Comparison of ENCODE assay signal across 8 cellular contexts in genomic region chr17:32079747-32080146, GRCh38.
A peak's percentile ranks its signal among the peaks of the same experiment; 100 is the strongest.
DNase-seq lines count a peak whose midpoint lies in the region; ATAC-seq and TF ChIP-seq lines count a peak whose summit lies in the region.
"Not testable (repeated sequence)": the region's sequence is repeated elsewhere in the genome, so short reads cannot be mapped to it uniquely, and the experiment has no call there.

No MANE protein-coding gene starts in this region.

- TF ChIP-seq CTCF in GM10266 (IDR thresholded peaks at IDR 0.05; ENCODE audit: control insufficient read depth, insufficient read depth, low read depth, missing control alignments); foreskin keratinocyte (conservative IDR thresholded peaks at IDR 0.05); upper lobe of right lung (IDR thresholded peaks at IDR 0.05): not testable (repeated sequence)

- H3K9me3 ChIP-seq in upper lobe of right lung: not testable (repeated sequence)

- ATAC-seq in HG02571 (IDR thresholded peaks at IDR 0.05; ENCODE audit: unreplicated experiment) (peak; percentile 71), foreskin keratinocyte (peak; percentile 63), upper lobe of right lung (peak; percentile 42)

- not testable (repeated sequence) for H3K4me3 ChIP-seq in upper lobe of right lung

- not testable (repeated sequence) for H3K27ac ChIP-seq in foreskin keratinocyte, upper lobe of right lung

- peak; percentile 78 for DNase-seq in GM10266 (ENCODE audit: extremely low spot score)
- DNase-seq in NCI-H1105 (lab: John Stamatoyannopoulos, UW): peak; percentile 61
- DNase-seq in T-helper 22 cell (ENCODE audit: low read depth): peak; percentile 69
- peak; percentile 69 for DNase-seq in activated naive CD4-positive, alpha-beta T cell treated with Interleukin-2 at 50 U/mL for 16 hours
- peak; percentile 27 to 39 for DNase-seq in foreskin keratinocyte
- peak; percentile 64 for DNase-seq in renal cortical epithelial cell (ENCODE audit: low read depth)
- DNase-seq in upper lobe of right lung: not testable (repeated sequence)

- intact Hi-C loops in upper lobe of right lung (cut with DNase I): not testable (repeated sequence)

- not testable (repeated sequence) for H3K27me3 ChIP-seq in foreskin keratinocyte, upper lobe of right lung

- H3K4me1 ChIP-seq in foreskin keratinocyte, upper lobe of right lung: not testable (repeated sequence)

- H3K36me3 ChIP-seq in upper lobe of right lung: not testable (repeated sequence)
